Comparison of ENCODE assay signal across 8 cellular contexts in genomic region chr14:104676694-104677505, GRCh38. TPM values are rescaled to one million over a fixed set of nuclear protein-coding genes. Genes with fewer than 3 reads are reported as not detected.
DNase-seq lines count a peak whose midpoint lies in the region; ATAC-seq, FAIRE-seq and TF ChIP-seq lines count a peak whose summit lies in the region.

No MANE protein-coding gene starts in this region.

- no peaks in the 10 kb centered on the region for H3K9me3 ChIP-seq in iPS-18a (ENCODE audit: control insufficient read depth, low read depth, low read length)

- TF ChIP-seq CTCF in GM12865 (IDR thresholded peaks at IDR 0.05; ENCODE audit: insufficient read depth, low read depth, low read length, missing control alignments): no peak

- POLR2A ChIA-PET in HEK293T (lab: Yijun Ruan, JAX): interaction anchor here (0.7 to 2.9 kb wide), 7 partner anchors 8 to 76 kb away, joined by 3 to 21 read pairs (median 3); partner anchors contain the start of gene SIVA1

- H3K4me1 ChIP-seq in iPS-18a (ENCODE audit: control insufficient read depth, low read depth, low read length): peaks cover 27% of the 10 kb centered on the region

- H3K4me3 ChIP-seq in GM12865 (ENCODE audit: low read depth, low read length) (peak overlapping the region; percentile 76), iPS-18a (ENCODE audit: low read length) (peak overlapping the region; percentile 55)

- H3K9ac ChIP-seq in iPS-18a (ENCODE audit: low read length): peak overlapping the region; percentile 88

- H3K4me1 Mint-ChIP-seq in activated T-helper 17 cell treated with anti-CD3 and anti-CD28 coated beads, Interleukin-2, amount 50 U/mL, for 72 hours: no peaks in the 10 kb centered on the region

- H3K27me3 ChIP-seq in iPS-18a (ENCODE audit: control insufficient read depth, insufficient read depth, low read length): no peaks in the 10 kb centered on the region

- H3K9me3 Mint-ChIP-seq in activated T-helper 17 cell treated with anti-CD3 and anti-CD28 coated beads, Interleukin-2, amount 50 U/mL, for 72 hours: no peaks in the 10 kb centered on the region

- H3K27me3 Mint-ChIP-seq in activated T-helper 17 cell treated with anti-CD3 and anti-CD28 coated beads, Interleukin-2, amount 50 U/mL, for 72 hours: no peaks in the 10 kb centered on the region

- ATAC-seq in HG02981 (IDR thresholded peaks at IDR 0.05; ENCODE audit: unreplicated experiment) (peak; percentile 12), HG03025 (IDR thresholded peaks at IDR 0.05; ENCODE audit: low FRiP score, unreplicated experiment) (no peak)
- peak; percentile 63 for ATAC-seq in activated T-helper 17 cell treated with anti-CD3 and anti-CD28 coated beads, Interleukin-2, amount 50 U/mL, for 72 hours (replicated peaks)

- H3K36me3 Mint-ChIP-seq in activated T-helper 17 cell treated with anti-CD3 and anti-CD28 coated beads, Interleukin-2, amount 50 U/mL, for 72 hours (ENCODE audit: low read depth): no peaks in the 10 kb centered on the region

- no peak for TF ChIP-seq POLR2A in H54 (IDR thresholded peaks at IDR 0.05; ENCODE audit: low read depth, low read length)

- H3K4me3 Mint-ChIP-seq in activated T-helper 17 cell treated with anti-CD3 and anti-CD28 coated beads, Interleukin-2, amount 50 U/mL, for 72 hours: peak overlapping the region; percentile 75

- no peak for FAIRE-seq in H54 (lab: Jason Lieb, UNC)

- CTCF ChIA-PET in HEK293T (lab: Yijun Ruan, JAX): no interaction called here

- DNase-seq in GM12865 (ENCODE audit: low read depth) (peak; percentile 62), H54 (ENCODE audit: insufficient read length, low spot score) (no peak), HEK293T (ENCODE audit: extremely low spot score) (no peak)
- DNase-seq in stimulated activated CD4-positive, alpha-beta T cell treated with anti-CD3 and anti-CD28 coated beads, Interleukin-4, amount 100 ng/mL, for 48 hours (ENCODE audit: low read depth in 2 of 2): peak; percentile 37 to 57

- H3K27ac Mint-ChIP-seq in activated T-helper 17 cell treated with anti-CD3 and anti-CD28 coated beads, Interleukin-2, amount 50 U/mL, for 72 hours: peak overlapping the region; percentile 68

- no peaks in the 10 kb centered on the region for H3K36me3 ChIP-seq in iPS-18a (ENCODE audit: control insufficient read depth, low read depth, low read length)

- H3K27ac ChIP-seq in iPS-18a (ENCODE audit: low read length): peak overlapping the region; percentile 83

TF ChIP-seq in HEK293T, 16 proteins besides CTCF, POLR2A, EP300 and RAD21:
- TF ChIP-seq ZNF384 (IDR thresholded peaks at IDR 0.05) (no peak), LEF1 (IDR thresholded peaks at IDR 0.05; ENCODE audit: borderline replicate concordance) (no peak), FOXA1 (IDR thresholded peaks at IDR 0.05) (no peak), PKNOX1 (IDR thresholded peaks at IDR 0.05) (no peak)
TF ChIP-seq in HEK293T: peak in this region for 0.

RNA-seq across cellular contexts. Expression of gene INF2, which starts 12.5 kb away (rescaled TPM):
- total RNA-seq in activated T-helper 17 cell treated with anti-CD3 and anti-CD28 coated beads, Interleukin-2, amount 50 U/mL, for 72 hours: 10 to 100 TPM; 61.9 to 87.8 TPM

RNA-seq across cellular contexts. Expression of gene ADSS1, which starts 47.1 kb away (rescaled TPM):
- 1 to 10 TPM in 1 of 2 donors, under 1 TPM in 1; 0.91 to 2.4 TPM for total RNA-seq in activated T-helper 17 cell treated with anti-CD3 and anti-CD28 coated beads, Interleukin-2, amount 50 U/mL, for 72 hours

Comparison
In these comparisons a context has a peak if more than half of its experiments do, and no peak if none do; other contexts are left out.
1. DNase-seq: peak in GM12865 (single experiment) and stimulated activated CD4-positive, alpha-beta T cell treated with anti-CD3 and anti-CD28 coated beads, Interleukin-4, amount 100 ng/mL, for 48 hours (2 of 2); none in H54 (single experiment) and HEK293T (single experiment).